ENCODE assay signal across 15 cellular contexts in genomic region chr1:174850726-174851125, GRCh38.
DNase-seq lines count a peak whose midpoint lies in the region; ATAC-seq and TF ChIP-seq lines count a peak whose summit lies in the region.
"Had no signal": no experiment of that assay in that cellular context is flagged by ENCODE, and none has a peak within 500 bp of the region (broad histone marks: within the 10 kb centered on the region; RNA-seq: fewer than 3 reads in every experiment).

No MANE protein-coding gene starts in this region.

- DNase-seq in DMS79 (lab: John Stamatoyannopoulos, UW) = peak; percentile 5
- DNase-seq in DMS79 treated with DMSO at 0.1 percent for 48 hours (lab: John Stamatoyannopoulos, UW) = no peak
- peak; percentile 25 for DNase-seq in SK-N-DZ (ENCODE audit: low spot score)
- DNase-seq in left lung = no peak
- no peak for DNase-seq in mesenteric fat pad (ENCODE audit: low spot score)
- no peak for DNase-seq in stimulated activated CD4-positive, alpha-beta T cell treated with anti-CD3 and anti-CD28 coated beads, Interleukin-12 subunit alpha, Interleukin-12 subunit beta, amount 100 ng/mL, for 4 hours
- DNase-seq: 8988T; Calu3; CD4-positive, alpha-beta memory T cell; GF-D8; HCEC 1CT had no signal

- no peaks in the 10 kb centered on the region for H3K4me1 ChIP-seq in left lung
- H3K4me1 ChIP-seq: BLaER1 had no signal

- no peaks in the 10 kb centered on the region for H3K9me3 ChIP-seq in left lung

- no peaks in the 10 kb centered on the region for H3K27me3 ChIP-seq in left lung
- H3K27me3 ChIP-seq: BLaER1 had no signal

- no peak for TF ChIP-seq CTCF in left lung (IDR thresholded peaks at IDR 0.05)

- H3K4me3 ChIP-seq in left lung = no peak overlapping the region
- H3K4me3 ChIP-seq: BLaER1, GM23338 had no signal

- intact Hi-C loops in left lung (cut with DNase I) = no loop called here

- no peaks in the 10 kb centered on the region for H3K36me3 ChIP-seq in left lung
- H3K36me3 ChIP-seq: BLaER1 had no signal

- H3K27ac ChIP-seq in left lung = no peak overlapping the region
- H3K27ac ChIP-seq: BLaER1, HL-60 had no signal

- ATAC-seq in left lung (peak; percentile 84), HG03521 (IDR thresholded peaks at IDR 0.05; ENCODE audit: unreplicated experiment) (no peak)
- ATAC-seq: GM23338 had no signal

Comparison
In these comparisons a context has a peak if more than half of its experiments do, and no peak if none do; other contexts are left out.
1. DNase-seq: peak in DMS79 (single experiment) and SK-N-DZ (single experiment); none in DMS79 treated with DMSO at 0.1 percent for 48 hours (single experiment), left lung (0 of 2), mesenteric fat pad (single experiment) and stimulated activated CD4-positive, alpha-beta T cell treated with anti-CD3 and anti-CD28 coated beads, Interleukin-12 subunit alpha, Interleukin-12 subunit beta, amount 100 ng/mL, for 4 hours (single experiment).